Comparison of ENCODE assay signal across 20 cellular contexts in genomic region chr1:201419737-201420607, GRCh38. TPM values are rescaled to one million over a fixed set of nuclear protein-coding genes. Genes with fewer than 3 reads are reported as not detected.
A peak's percentile ranks its signal among the peaks of the same experiment; 100 is the strongest.
DNase-seq lines count a peak whose midpoint lies in the region; ATAC-seq and TF ChIP-seq lines count a peak whose summit lies in the region.
"Had no signal": no experiment of that assay in that cellular context is flagged by ENCODE, and none has a peak within 500 bp of the region (broad histone marks: within the 10 kb centered on the region; RNA-seq: fewer than 3 reads in every experiment).

No MANE protein-coding gene starts in this region.

- ATAC-seq in heart right ventricle (peak in 5 of 8 donors; percentile 28 to 75 (median 65)), aorta (ENCODE audit: low FRiP score) (no peak)
- ATAC-seq: activated CD8-positive, alpha-beta memory T cell treated with anti-CD3 and anti-CD28 coated beads, Interleukin-2, amount 10 ng/mL, durations not matched to agents 7 days and 5 days; left colon had no signal

- no peak for DNase-seq in heart right ventricle
- DNase-seq in right atrium auricular region (ENCODE audit: low spot score), result no peak
- DNase-seq in aorta, result peak; percentile 26 to 35
- DNase-seq in HPDE6-E6E7 (ENCODE audit: extremely low spot score), result no peak
- DNase-seq in lower leg skin (ENCODE audit: low spot score in 2 of 2), result no peak
- DNase-seq in activated naive CD4-positive, alpha-beta T cell treated with anti-CD3 and anti-CD28 coated beads, Interleukin-2, amount 50 U/mL, for 16 hours, result no peak
- DNase-seq: esophagus squamous epithelium; GM23248; left colon; NCI-H1105; NCI-H510A; occipital lobe; stimulated activated naive B cell treated with anti-CD40 and anti-IgM and Interleukin-4, amounts not matched to agents 10 μg/mL and 1 μg/mL and 100 μg/mL, for 72 hours had no signal

- intact Hi-C loops in heart right ventricle (cut with DNase I), result no loop called here
- intact Hi-C loops in aorta (cut with DNase I), result no loop called here
- intact Hi-C loops in lower leg skin (cut with DNase I; ENCODE audit: low total_unique reads), result no loop called here

- no peaks in the 10 kb centered on the region for H3K36me3 ChIP-seq in heart right ventricle
- no peaks in the 10 kb centered on the region for H3K36me3 ChIP-seq in right atrium auricular region
- no peaks in the 10 kb centered on the region for H3K36me3 ChIP-seq in aorta (ENCODE audit: control insufficient read depth in 1 of 2, insufficient read depth in 2 of 2, low read length in 1 of 2)
- H3K36me3 ChIP-seq: BLaER1, esophagus squamous epithelium had no signal

- H3K27ac Mint-ChIP-seq in brain (peak overlapping the region in 3 of 5 experiments; percentile 10 to 68 (median 68)), nephron (peak overlapping the region; percentile 41 to 83 (median 54))
- H3K27ac Mint-ChIP-seq: activated CD8-positive, alpha-beta memory T cell treated with anti-CD3 and anti-CD28 coated beads, Interleukin-2, amount 10 ng/mL, durations not matched to agents 7 days and 5 days; activated naive CD8-positive, alpha-beta T cell; activated T-helper 1 cell treated with anti-CD3 and anti-CD28 coated beads, Interleukin-12 subunit alpha, Interleukin-12 subunit beta, Interleukin-2, Interleukin-4 antibody, amounts not matched to agents 30 ng/mL and 10 ng/mL and 1 ng/mL, durations not matched to agents 14 hours and 24 hours and 36 hours; stimulated activated naive B cell treated with anti-CD40 and anti-IgM and Interleukin-4, amounts not matched to agents 10 μg/mL and 1 μg/mL and 100 μg/mL, for 72 hours had no signal

- H3K4me3 ChIP-seq in heart right ventricle, result peak overlapping the region in 1 of 10 donors; percentile 6
- H3K4me3 ChIP-seq in right atrium auricular region, result no peak overlapping the region
- no peak overlapping the region for H3K4me3 ChIP-seq in aorta (ENCODE audit: low read length in 2 of 2)
- H3K4me3 ChIP-seq in lower leg skin (ENCODE audit: low read depth, poor library complexity, severe bottlenecking), result no peak overlapping the region
- H3K4me3 ChIP-seq: BLaER1, esophagus squamous epithelium, GM23248 had no signal

- H3K36me3 Mint-ChIP-seq in brain (peaks cover 12% of the 10 kb centered on the region), nephron (ENCODE audit: low read depth) (no peaks in the 10 kb centered on the region)
- H3K36me3 Mint-ChIP-seq: activated CD8-positive, alpha-beta memory T cell treated with anti-CD3 and anti-CD28 coated beads, Interleukin-2, amount 10 ng/mL, durations not matched to agents 7 days and 5 days; activated naive CD8-positive, alpha-beta T cell; stimulated activated naive B cell treated with anti-CD40 and anti-IgM and Interleukin-4, amounts not matched to agents 10 μg/mL and 1 μg/mL and 100 μg/mL, for 72 hours had no signal

- H3K27ac ChIP-seq in heart right ventricle, result peak overlapping the region in 2 of 10 donors; percentile 19 to 46
- H3K27ac ChIP-seq in right atrium auricular region, result peak overlapping the region in 1 of 2 donors; percentile 75
- H3K27ac ChIP-seq in aorta (ENCODE audit: low read depth in 1 of 2, low read length in 2 of 2), result no peak overlapping the region
- H3K27ac ChIP-seq: BLaER1, esophagus squamous epithelium, GM23248 had no signal

- H3K27me3 ChIP-seq in heart right ventricle (no peaks in the 10 kb centered on the region), right atrium auricular region (no peaks in the 10 kb centered on the region), aorta (ENCODE audit: control insufficient read depth in 1 of 2, insufficient read depth in 2 of 2, low read length in 1 of 2) (no peaks in the 10 kb centered on the region)
- H3K27me3 ChIP-seq: BLaER1, esophagus squamous epithelium had no signal

- H3K4me3 Mint-ChIP-seq in brain (peak overlapping the region in 3 of 5 experiments; percentile 54 to 63 (median 60)), nephron (peak overlapping the region; percentile 72 to 87 (median 84))
- H3K4me3 Mint-ChIP-seq: activated CD8-positive, alpha-beta memory T cell treated with anti-CD3 and anti-CD28 coated beads, Interleukin-2, amount 10 ng/mL, durations not matched to agents 7 days and 5 days; activated naive CD8-positive, alpha-beta T cell; activated T-helper 1 cell treated with anti-CD3 and anti-CD28 coated beads, Interleukin-12 subunit alpha, Interleukin-12 subunit beta, Interleukin-2, Interleukin-4 antibody, amounts not matched to agents 30 ng/mL and 10 ng/mL and 1 ng/mL, durations not matched to agents 14 hours and 24 hours and 36 hours; stimulated activated naive B cell treated with anti-CD40 and anti-IgM and Interleukin-4, amounts not matched to agents 10 μg/mL and 1 μg/mL and 100 μg/mL, for 72 hours had no signal

- H3K9me3 Mint-ChIP-seq in brain, result peaks cover 1 to 9% (median 4%) of the 10 kb centered on the region in 5 experiments
- H3K9me3 Mint-ChIP-seq in nephron, result no peaks in the 10 kb centered on the region
- H3K9me3 Mint-ChIP-seq: activated T-helper 1 cell treated with anti-CD3 and anti-CD28 coated beads, Interleukin-12 subunit alpha, Interleukin-12 subunit beta, Interleukin-2, Interleukin-4 antibody, amounts not matched to agents 30 ng/mL and 10 ng/mL and 1 ng/mL, durations not matched to agents 14 hours and 24 hours and 36 hours; stimulated activated naive B cell treated with anti-CD40 and anti-IgM and Interleukin-4, amounts not matched to agents 10 μg/mL and 1 μg/mL and 100 μg/mL, for 72 hours had no signal

- H3K9me3 ChIP-seq in heart right ventricle (peaks cover 0 to 5% (median 0%) of the 10 kb centered on the region in 11 donors), right atrium auricular region (no peaks in the 10 kb centered on the region), aorta (ENCODE audit: control insufficient read depth, low read length) (no peaks in the 10 kb centered on the region)
- H3K9me3 ChIP-seq: BLaER1, esophagus squamous epithelium had no signal

- TF ChIP-seq POLR2A in lower leg skin (IDR thresholded peaks at IDR 0.05), result no peak

- H3K4me1 Mint-ChIP-seq in brain, result peaks cover 56% of the 10 kb centered on the region
- H3K4me1 Mint-ChIP-seq in nephron, result peaks cover 61% of the 10 kb centered on the region
- H3K4me1 Mint-ChIP-seq: activated CD8-positive, alpha-beta memory T cell treated with anti-CD3 and anti-CD28 coated beads, Interleukin-2, amount 10 ng/mL, durations not matched to agents 7 days and 5 days had no signal

- no peak for TF ChIP-seq CTCF in heart right ventricle (IDR thresholded peaks at IDR 0.05)
- TF ChIP-seq CTCF in right atrium auricular region (IDR thresholded peaks at IDR 0.05), result no peak
- no peak for TF ChIP-seq CTCF in brain (conservative IDR thresholded peaks at IDR 0.05)
- TF ChIP-seq CTCF in nephron (IDR thresholded peaks at IDR 0.05; ENCODE audit: unreplicated experiment in 3 of 3), result no peak
- no peak for TF ChIP-seq CTCF in lower leg skin (IDR thresholded peaks at IDR 0.05)

- 46 to 56% methylated on average over 12 of the region's 12 CpGs for WGBS in heart right ventricle, 2 donors
- 78 to 79% methylated on average over 11 to 12 of the region's 12 CpGs for WGBS in aorta, 2 donors
- 82 to 89% methylated on average over 11 to 12 of the region's 12 CpGs for WGBS in lower leg skin, 2 donors

- H3K27me3 Mint-ChIP-seq in brain, result peaks cover 28% of the 10 kb centered on the region
- peaks cover 13% of the 10 kb centered on the region for H3K27me3 Mint-ChIP-seq in nephron (ENCODE audit: low read depth)

- H3K4me1 ChIP-seq in heart right ventricle (peaks cover 0 to 25% (median 4%) of the 10 kb centered on the region in 9 donors), right atrium auricular region (peaks cover 0 to 18% of the 10 kb centered on the region in 2 donors), aorta (ENCODE audit: control insufficient read depth in 1 of 2, insufficient read depth in 2 of 2, low read length in 2 of 2) (no peaks in the 10 kb centered on the region)
- H3K4me1 ChIP-seq: esophagus squamous epithelium had no signal

RNA-seq across cellular contexts. Expression of gene TNNI1, which starts 1.6 kb away (rescaled TPM):
- 100 to 1,000 TPM in 1 of 10 donors, 10 to 100 TPM in 7, 1 to 10 TPM in 2; 1.2 to 166 (median 26.1) TPM for total RNA-seq in heart right ventricle
- 10 to 100 TPM; 20.8 to 48.0 TPM for polyA plus RNA-seq in heart right ventricle
- 100 to 1,000 TPM in 1 of 2 donors, 10 to 100 TPM in 1; 17.5 to 177 TPM for total RNA-seq in right atrium auricular region
- not detected for polyA plus RNA-seq in brain (ENCODE audit: insufficient read depth, low read depth, low replicate concordance)
- total RNA-seq in aorta, result not detected
- under 1 TPM; 0.38 to 0.61 TPM for polyA plus RNA-seq in aorta
- total RNA-seq in lower leg skin, result not detected
- total RNA-seq: activated CD8-positive, alpha-beta memory T cell treated with anti-CD3 and anti-CD28 coated beads, Interleukin-2, amount 10 ng/mL, durations not matched to agents 7 days and 5 days; activated T-helper 1 cell treated with anti-CD3 and anti-CD28 coated beads, Interleukin-12 subunit alpha, Interleukin-12 subunit beta, Interleukin-2, Interleukin-4 antibody, amounts not matched to agents 30 ng/mL and 10 ng/mL and 1 ng/mL, durations not matched to agents 14 hours and 24 hours and 36 hours; esophagus squamous epithelium; GM23248; left colon; occipital lobe had no signal

RNA-seq across cellular contexts. Expression of gene LAD1, which starts 20.8 kb away (rescaled TPM):
- total RNA-seq in heart right ventricle (10 to 100 TPM in 1 of 10 donors, 1 to 10 TPM in 8, under 1 TPM in 1; 0.85 to 12.9 (median 2.9) TPM), right atrium auricular region (1 to 10 TPM; 1.4 to 8.8 TPM), aorta (under 1 TPM in 1 of 2 donors, not detected in 1; 0.71 TPM), lower leg skin (100 to 1,000 TPM; 271 to 336 (median 291) TPM)
- polyA plus RNA-seq in heart right ventricle (10 to 100 TPM in 1 of 2 donors, 1 to 10 TPM in 1; 2.6 to 42.2 TPM), brain (ENCODE audit: insufficient read depth, low read depth, low replicate concordance) (5.7 TPM), aorta (10 to 100 TPM in 1 of 2 donors, under 1 TPM in 1; 0.82 to 33.8 TPM)
- total RNA-seq: activated CD8-positive, alpha-beta memory T cell treated with anti-CD3 and anti-CD28 coated beads, Interleukin-2, amount 10 ng/mL, durations not matched to agents 7 days and 5 days; activated T-helper 1 cell treated with anti-CD3 and anti-CD28 coated beads, Interleukin-12 subunit alpha, Interleukin-12 subunit beta, Interleukin-2, Interleukin-4 antibody, amounts not matched to agents 30 ng/mL and 10 ng/mL and 1 ng/mL, durations not matched to agents 14 hours and 24 hours and 36 hours; GM23248; occipital lobe; RPMI7951 had no signal
- polyA plus RNA-seq: GM23248 had no signal

RNA-seq across cellular contexts. Expression of gene TNNT2, which starts 42.5 kb away (rescaled TPM):
- total RNA-seq in heart right ventricle, result over 10,000 TPM in 1 of 10 donors, 1,000 to 10,000 TPM in 9; 5,905 to 10,183 (median 7,503) TPM
- over 10,000 TPM; 10,337 to 31,279 TPM for polyA plus RNA-seq in heart right ventricle
- total RNA-seq in right atrium auricular region, result over 10,000 TPM in 1 of 2 donors, 1,000 to 10,000 TPM in 1; 4,112 to 12,321 TPM
- polyA plus RNA-seq in brain (ENCODE audit: insufficient read depth, low read depth, low replicate concordance), result 11.5 TPM
- under 1 TPM; 0.21 to 0.36 TPM for total RNA-seq in aorta
- 10 to 100 TPM in 1 of 2 donors, 1 to 10 TPM in 1; 1.0 to 24.0 TPM for polyA plus RNA-seq in aorta
- 10 to 100 TPM in 3 of 4 donors, 1 to 10 TPM in 1; 6.6 to 28.3 (median 20.5) TPM for total RNA-seq in lower leg skin
- total RNA-seq: activated CD8-positive, alpha-beta memory T cell treated with anti-CD3 and anti-CD28 coated beads, Interleukin-2, amount 10 ng/mL, durations not matched to agents 7 days and 5 days; activated T-helper 1 cell treated with anti-CD3 and anti-CD28 coated beads, Interleukin-12 subunit alpha, Interleukin-12 subunit beta, Interleukin-2, Interleukin-4 antibody, amounts not matched to agents 30 ng/mL and 10 ng/mL and 1 ng/mL, durations not matched to agents 14 hours and 24 hours and 36 hours; GM23248; occipital lobe; RPMI7951 had no signal
- polyA plus RNA-seq: GM23248 had no signal

RNA-seq across cellular contexts. Expression of gene PHLDA3, which starts 49.0 kb away (rescaled TPM):
- total RNA-seq in heart right ventricle (10 to 100 TPM; 14.4 to 40.0 (median 23.6) TPM), right atrium auricular region (10 to 100 TPM; 29.5 to 31.9 TPM), aorta (10 to 100 TPM; 66.1 to 71.6 TPM), lower leg skin (100 to 1,000 TPM in 1 of 4 donors, 10 to 100 TPM in 3; 63.0 to 110 (median 72.1) TPM)
- polyA plus RNA-seq in heart right ventricle (10 to 100 TPM; 20.8 to 35.6 TPM), brain (ENCODE audit: insufficient read depth, low read depth, low replicate concordance) (29.9 TPM), aorta (10 to 100 TPM; 33.7 to 46.1 TPM)

Comparison
In these comparisons a context has a peak if more than half of its experiments do, and no peak if none do; other contexts are left out.
1. DNase-seq: peak in aorta (2 of 2); none in heart right ventricle (0 of 2), right atrium auricular region (single experiment), HPDE6-E6E7 (single experiment), lower leg skin (0 of 2) and activated naive CD4-positive, alpha-beta T cell treated with anti-CD3 and anti-CD28 coated beads, Interleukin-2, amount 50 U/mL, for 16 hours (single experiment).
2. RNA of gene LAD1, which starts 20.8 kb away (total RNA-seq): 271 to 336 TPM in lower leg skin; 1.4 to 8.8 TPM in right atrium auricular region, 0.85 to 12.9 TPM in heart right ventricle and 0.71 TPM in aorta; every median in the first group is over 10 times any median in the second.
3. RNA of gene TNNT2, which starts 42.5 kb away (total RNA-seq): 4,112 to 12,321 TPM in right atrium auricular region and 5,905 to 10,183 TPM in heart right ventricle; 6.6 to 28.3 TPM in lower leg skin and 0.21 to 0.36 TPM in aorta; every median in the first group is over 100 times any median in the second.